In the genomic region with DNA sequence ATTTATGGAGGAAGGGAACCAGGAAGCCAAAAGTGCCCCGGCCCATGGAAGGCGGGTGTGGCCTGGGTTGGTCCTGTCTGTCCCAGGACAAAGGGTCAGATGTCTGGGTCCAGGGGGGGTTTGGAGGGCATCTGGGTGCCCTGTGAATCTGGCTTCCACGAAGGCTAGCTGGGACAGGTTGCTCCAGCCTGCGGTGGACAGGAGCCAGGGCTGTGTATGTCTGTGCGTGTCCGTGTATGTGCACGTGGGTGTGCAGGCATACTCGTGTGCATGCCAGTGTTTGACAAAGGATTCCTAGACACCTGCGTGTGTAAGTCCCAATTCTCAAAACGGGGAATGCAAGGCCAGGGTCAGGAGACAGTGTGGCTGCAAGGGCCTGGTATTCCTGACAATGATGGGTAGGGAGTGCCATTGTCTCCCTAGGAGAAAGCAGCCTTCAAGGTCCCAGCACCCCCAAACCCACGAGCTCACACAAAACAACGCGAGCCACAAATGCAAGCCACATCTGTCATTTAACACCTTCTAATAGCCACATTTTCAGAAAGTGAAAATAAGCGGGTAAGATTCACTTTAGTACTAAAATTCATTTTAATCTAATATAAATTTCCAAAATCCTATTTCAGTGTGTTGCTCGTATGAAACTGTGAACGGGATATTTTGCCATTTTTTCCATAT, we compare ENCODE assay signal across 9 cellular contexts.
DNase-seq lines count a peak whose midpoint lies in the region; ATAC-seq and TF ChIP-seq lines count a peak whose summit lies in the region.
"Had no signal": no experiment of that assay in that cellular context is flagged by ENCODE, and none has a peak within 500 bp of the region (broad histone marks: within the 10 kb centered on the region; RNA-seq: fewer than 3 reads in every experiment).

No MANE protein-coding gene starts in this region.

- no peak for TF ChIP-seq POLR2A in breast epithelium (IDR thresholded peaks at IDR 0.05)

- H3K27ac ChIP-seq in breast epithelium (peak overlapping the region; percentile 99 to 100), mesenchymal stem cell (ENCODE audit: low read length, poor library complexity, severe bottlenecking) (no peak overlapping the region), aorta (ENCODE audit: low read depth in 1 of 2, low read length in 2 of 2) (peak overlapping the region; percentile 96)

- H2BK15ac ChIP-seq in mesenchymal stem cell (ENCODE audit: low read depth, poor library complexity, severe bottlenecking): no peak overlapping the region

- peaks cover 5% of the 10 kb centered on the region for H3K36me3 Mint-ChIP-seq in activated naive CD4-positive, alpha-beta T cell treated with anti-CD3 and anti-CD28 coated beads for 36 hours (ENCODE audit: low read depth)

- H3K79me1 ChIP-seq in mesenchymal stem cell (replicated peaks; ENCODE audit: low read length, poor library complexity, severe bottlenecking): peaks cover 44% of the 10 kb centered on the region

- H3K27ac Mint-ChIP-seq in activated naive CD4-positive, alpha-beta T cell treated with anti-CD3 and anti-CD28 coated beads for 36 hours: peak overlapping the region; percentile 92

- peaks cover 18 to 34% of the 10 kb centered on the region in 2 donors for H3K4me1 ChIP-seq in breast epithelium
- peaks cover 34% of the 10 kb centered on the region for H3K4me1 ChIP-seq in mesenchymal stem cell (ENCODE audit: control insufficient read depth, insufficient read depth, low read depth, low read length)
- peaks cover 0 to 2% of the 10 kb centered on the region in 2 donors for H3K4me1 ChIP-seq in aorta (ENCODE audit: control insufficient read depth in 1 of 2, insufficient read depth in 2 of 2, low read length in 2 of 2)

- ATAC-seq in aorta (ENCODE audit: low FRiP score): no peak
- no peak for ATAC-seq in HG03442 (IDR thresholded peaks at IDR 0.05; ENCODE audit: unreplicated experiment)

- H3K4me3 Mint-ChIP-seq in activated naive CD4-positive, alpha-beta T cell treated with anti-CD3 and anti-CD28 coated beads for 36 hours: peak overlapping the region; percentile 89

- no peak overlapping the region for H2BK12ac ChIP-seq in mesenchymal stem cell (ENCODE audit: low read length in 2 of 2)

- CTCF ChIA-PET in activated naive CD4-positive, alpha-beta T cell treated with anti-CD3 and anti-CD28 coated beads for 36 hours (lab: Charles Lee): interaction anchor here (0.5 to 2.5 kb wide), 6 partner anchors 15 to 617 kb away, joined by 3 to 8 read pairs (median 3); no protein-coding TSS in a partner anchor

- H3K9ac ChIP-seq in mesenchymal stem cell (ENCODE audit: low read length): peak overlapping the region; percentile 95

- no peak overlapping the region for H4K91ac ChIP-seq in mesenchymal stem cell (ENCODE audit: low read length)

- H3K4me3 ChIP-seq in breast epithelium (peak overlapping the region; percentile 76 to 92 (median 79)), mesenchymal stem cell (ENCODE audit: insufficient read depth in 1 of 2, low read depth in 1 of 2, low read length in 2 of 2) (peak overlapping the region in 1 of 2 experiments; percentile 87), aorta (ENCODE audit: low read length in 2 of 2) (peak overlapping the region; percentile 0 to 72)

- DNase-seq in activated naive CD4-positive, alpha-beta T cell treated with anti-CD3 and anti-CD28 coated beads for 36 hours: no peak
- DNase-seq in activated naive CD4-positive, alpha-beta T cell treated with anti-CD3 and anti-CD28 coated beads, Interleukin-2, amount 50 U/mL, for 16 hours: no peak
- DNase-seq in breast epithelium (ENCODE audit: low spot score in 2 of 2) (peak; percentile 67 to 80), mesenchymal stem cell (no peak), aorta (peak; percentile 71 to 74), GM13977 (ENCODE audit: low spot score) (no peak), NCI-H2227 (lab: John Stamatoyannopoulos, UW; ENCODE audit: unreplicated experiment) (no peak)
- DNase-seq: NCI-H2107 had no signal

- H4K8ac ChIP-seq in mesenchymal stem cell (ENCODE audit: low read length): peak overlapping the region; percentile 55

- WGBS in mesenchymal stem cell: 89% methylated on average over 15 of the region's 16 CpGs
- WGBS in aorta, 2 donors: 6 to 9% methylated on average over 16 of the region's 16 CpGs

- TF ChIP-seq CTCF in breast epithelium (IDR thresholded peaks at IDR 0.05): no peak
- no peak for TF ChIP-seq CTCF in GM13977 (IDR thresholded peaks at IDR 0.05; ENCODE audit: extremely low read depth, insufficient read depth, missing control alignments)

- H2BK120ac ChIP-seq in mesenchymal stem cell (ENCODE audit: low read depth, low read length): no peak overlapping the region

- no peak overlapping the region for H3K18ac ChIP-seq in mesenchymal stem cell (ENCODE audit: low read depth in 1 of 2, low read length in 2 of 2)

- H3K27me3 ChIP-seq in breast epithelium (no peaks in the 10 kb centered on the region), mesenchymal stem cell (ENCODE audit: control insufficient read depth in 1 of 2, insufficient read depth in 1 of 2, low read length in 2 of 2) (no peaks in the 10 kb centered on the region), aorta (ENCODE audit: control insufficient read depth in 1 of 2, insufficient read depth in 2 of 2, low read length in 1 of 2) (no peaks in the 10 kb centered on the region)

- no peak overlapping the region for H3K4ac ChIP-seq in mesenchymal stem cell (ENCODE audit: low read depth in 1 of 2, low read length in 2 of 2)

- intact Hi-C loops in activated naive CD4-positive, alpha-beta T cell treated with anti-CD3 and anti-CD28 coated beads for 36 hours (cut with micrococcal nuclease): no loop called here
- intact Hi-C loops in breast epithelium (cut with DNase I; ENCODE audit: low total_unique reads) (no loop called here), aorta (cut with DNase I) (loop anchor here in 1 of 2 donors (5.0 kb wide), 1 partner anchor 43 kb away; no protein-coding TSS in a partner anchor)

- no peak overlapping the region for H3K4me2 ChIP-seq in mesenchymal stem cell (ENCODE audit: low read length, poor library complexity, severe bottlenecking)

- H2AK5ac ChIP-seq in mesenchymal stem cell (ENCODE audit: low read length, severe bottlenecking): no peak overlapping the region

- no peak overlapping the region for H2AFZ ChIP-seq in mesenchymal stem cell (ENCODE audit: low read depth, low read length)

- in situ Hi-C loops in GM13977 (cut with MboI; ENCODE audit: low pct_unique_long_range_greater_than_20kb, low sequenced_read_pairs, unreplicated experiment): no loop called here

- no peaks in the 10 kb centered on the region for H3K27me3 Mint-ChIP-seq in activated naive CD4-positive, alpha-beta T cell treated with anti-CD3 and anti-CD28 coated beads for 36 hours (ENCODE audit: low read depth)

- H3K9me3 ChIP-seq in breast epithelium (no peaks in the 10 kb centered on the region), mesenchymal stem cell (ENCODE audit: control insufficient read depth, low read length) (no peaks in the 10 kb centered on the region), aorta (ENCODE audit: control insufficient read depth, low read length) (no peaks in the 10 kb centered on the region)

- H3K14ac ChIP-seq in mesenchymal stem cell (ENCODE audit: low read length in 2 of 2): no peak overlapping the region

- H2BK5ac ChIP-seq in mesenchymal stem cell (ENCODE audit: low read depth, low read length, poor library complexity, severe bottlenecking): no peak overlapping the region

- H3K23ac ChIP-seq in mesenchymal stem cell (ENCODE audit: low read length in 2 of 2): no peak overlapping the region

- no peaks in the 10 kb centered on the region for H3K9me3 Mint-ChIP-seq in activated naive CD4-positive, alpha-beta T cell treated with anti-CD3 and anti-CD28 coated beads for 36 hours

- H3K4me1 Mint-ChIP-seq in activated naive CD4-positive, alpha-beta T cell treated with anti-CD3 and anti-CD28 coated beads for 36 hours (ENCODE audit: low read depth): peaks cover 56% of the 10 kb centered on the region

- H3K36me3 ChIP-seq in breast epithelium: no peaks in the 10 kb centered on the region
- peaks cover 9 to 29% of the 10 kb centered on the region in 2 experiments for H3K36me3 ChIP-seq in mesenchymal stem cell (ENCODE audit: control insufficient read depth in 1 of 2, insufficient read depth in 2 of 2, low read depth in 1 of 2, low read length in 2 of 2)
- H3K36me3 ChIP-seq in aorta (ENCODE audit: control insufficient read depth in 1 of 2, insufficient read depth in 2 of 2, low read length in 1 of 2): no peaks in the 10 kb centered on the region

Comparison
In these comparisons a context has a peak if more than half of its experiments do, and no peak if none do; other contexts are left out.
1. DNase-seq: peak in breast epithelium (2 of 2) and aorta (2 of 2); none in activated naive CD4-positive, alpha-beta T cell treated with anti-CD3 and anti-CD28 coated beads for 36 hours (single experiment), activated naive CD4-positive, alpha-beta T cell treated with anti-CD3 and anti-CD28 coated beads, Interleukin-2, amount 50 U/mL, for 16 hours (single experiment), mesenchymal stem cell (single experiment), GM13977 (single experiment) and NCI-H2227 (single experiment).